ENCODE assay signal across 8 cellular contexts in genomic region chr19:34404109-34404909, GRCh38. TPM values are rescaled to one million over a fixed set of nuclear protein-coding genes. Genes with fewer than 3 reads are reported as not detected.
DNase-seq lines count a peak whose midpoint lies in the region; ATAC-seq, FAIRE-seq and TF ChIP-seq lines count a peak whose summit lies in the region.

TSS of gene PDCD2L (plus strand) at chr19:34404399. CDS start at chr19:34404431, 32 bp downstream.

- FAIRE-seq in GM12892 (lab: Jason Lieb, UNC) (peak; percentile 99), urothelium cell line (lab: Jason Lieb, UNC) (peak; percentile 40)

- H3K9me3 ChIP-seq in psoas muscle: no peaks in the 10 kb centered on the region

- H3K4me1 ChIP-seq in psoas muscle: no peaks in the 10 kb centered on the region

- ATAC-seq in HG02870 (IDR thresholded peaks at IDR 0.05; ENCODE audit: unreplicated experiment): peak; percentile 77
- ATAC-seq in left ventricle myocardium superior: peak; percentile 95
- peak; percentile 91 to 96 (median 94) for ATAC-seq in psoas muscle

- peak within 1 kb of the TSS; percentile 94 for H3K4me3 ChIP-seq in psoas muscle

- no peak for TF ChIP-seq CTCF in psoas muscle (IDR thresholded peaks at IDR 0.05)

- H3K27ac ChIP-seq in psoas muscle: peak within 1 kb of the TSS; percentile 79

- peak; percentile 75; the same call in 1 of the 2 replicates for TF ChIP-seq POLR2A in GM12892 (IDR thresholded peaks at IDR 0.05; ENCODE audit: low read depth, low read length)

- H3K27me3 ChIP-seq in psoas muscle (ENCODE audit: insufficient read depth in 3 of 3, low read length in 2 of 3): no peaks in the 10 kb centered on the region

- WGBS in psoas muscle, 3 donors: 0 to 1% (median 0%) methylated on average over 62 to 69 of the region's 69 CpGs

- intact Hi-C loops in left ventricle myocardium superior (cut with micrococcal nuclease): no loop called here
- intact Hi-C loops in psoas muscle (cut with DNase I): no loop called here

- H3K36me3 ChIP-seq in psoas muscle (ENCODE audit: insufficient read depth in 1 of 2, low read depth in 1 of 2): peaks cover 0 to 45% of the 10 kb centered on the region in 2 donors

- DNase-seq in GM12892 (ENCODE audit: insufficient read length): peak; percentile 94
- DNase-seq in NCI-H146 treated with DMSO at 0.1 percent for 48 hours (lab: John Stamatoyannopoulos, UW; ENCODE audit: unreplicated experiment): peak; percentile 88
- peak; percentile 86 to 93 (median 88) for DNase-seq in T-helper 1 cell
- DNase-seq in amniotic epithelial cell (ENCODE audit: low read depth): peak; percentile 76
- peak; percentile 97 for DNase-seq in left ventricle myocardium superior
- peak; percentile 93 to 96 for DNase-seq in psoas muscle
- peak; percentile 96 for DNase-seq in urothelium cell line (ENCODE audit: low spot score)

RNA-seq across cellular contexts. Expression of gene PDCD2L, which starts in this region (rescaled TPM):
- polyA plus RNA-seq in GM12892 (2012; ENCODE audit: missing spikeins): 48.8 TPM
- 8.9 TPM for total RNA-seq in left ventricle myocardium superior
- 10 to 100 TPM; 12.3 to 21.3 (median 18.6) TPM for total RNA-seq in psoas muscle
- 10 to 100 TPM; 13.9 to 30.2 (median 21.9) TPM for polyA plus RNA-seq in psoas muscle

Comparison
In these comparisons a context has a peak if more than half of its experiments do, and no peak if none do; other contexts are left out.
1. Peak in every context shown above with its lines: DNase-seq, ATAC-seq, H3K4me3 ChIP-seq and H3K27ac ChIP-seq.